ENCODE assay signal across 23 cellular contexts in genomic region chr10:122269097-122269687, GRCh38. TPM values are rescaled to one million over a fixed set of nuclear protein-coding genes. Genes with fewer than 3 reads are reported as not detected.
"Had no signal": no experiment of that assay in that cellular context is flagged by ENCODE, and none has a peak within 500 bp of the region (broad histone marks: within the 10 kb centered on the region; RNA-seq: fewer than 3 reads in every experiment).

No MANE protein-coding gene starts in this region.

- H3K36me3 ChIP-seq: cardiac muscle cell had no signal

- H3K4me3 Mint-ChIP-seq: activated naive CD4-positive, alpha-beta T cell treated with anti-CD3 and anti-CD28 coated beads, Interleukin-2, amount 50 U/mL, for 24 hours; memory B cell; T-cell; T-helper 2 cell treated with Interferon-gamma antibody and Interleukin-4, amounts not matched to agents 5 μg/mL and 100 μg/mL, for 36 hours had no signal

- H3K27ac Mint-ChIP-seq: activated naive CD4-positive, alpha-beta T cell treated with anti-CD3 and anti-CD28 coated beads, Interleukin-2, amount 50 U/mL, for 24 hours; memory B cell; T-cell; T-helper 2 cell treated with Interferon-gamma antibody and Interleukin-4, amounts not matched to agents 5 μg/mL and 100 μg/mL, for 36 hours had no signal

- ATAC-seq: body of pancreas, foreskin keratinocyte, left ventricle myocardium superior, mucosa of descending colon, T-cell had no signal

- DNase-seq: activated CD4-positive, alpha-beta T cell treated with anti-CD3 and anti-CD28 coated beads for 1 hour; activated CD4-positive, alpha-beta T cell treated with anti-CD3 and anti-CD28 coated beads, Interleukin-2, amount 50 U/mL, for 1 hour; activated gamma-delta T cell treated with Interleukin-2 at 50 U/mL for 16 hours; activated T-cell treated with anti-CD3 and anti-CD28 coated beads, Interleukin-2, amount 50 U/mL, for 1 hour; anterior cingulate cortex; body of pancreas; dermis blood vessel endothelial cell; effector CD8-positive, alpha-beta T cell; foreskin keratinocyte; hippocampal formation; left ventricle myocardium superior; mucosa of descending colon; occipital lobe; stimulated activated CD4-positive, alpha-beta T cell treated with anti-CD3 and anti-CD28 coated beads, Interleukin-4, amount 100 ng/mL, for 1 hour; stimulated activated naive CD4-positive, alpha-beta T cell; T-cell had no signal

- H3K4me1 Mint-ChIP-seq: activated naive CD4-positive, alpha-beta T cell treated with anti-CD3 and anti-CD28 coated beads, Interleukin-2, amount 50 U/mL, for 24 hours; memory B cell; T-cell had no signal

- H3K4me1 ChIP-seq: body of pancreas had no signal

- H3K27me3 ChIP-seq: body of pancreas, cardiac muscle cell, foreskin keratinocyte had no signal

- H3K36me3 Mint-ChIP-seq: activated naive CD4-positive, alpha-beta T cell treated with anti-CD3 and anti-CD28 coated beads, Interleukin-2, amount 50 U/mL, for 24 hours; memory B cell; T-cell had no signal

- FAIRE-seq: TTC549 had no signal

- H3K9me3 ChIP-seq: body of pancreas, mucosa of descending colon, thoracic aorta had no signal

- H3K27ac ChIP-seq: body of pancreas, cardiac muscle cell, foreskin keratinocyte, thoracic aorta had no signal

- H3K9me3 Mint-ChIP-seq: activated naive CD4-positive, alpha-beta T cell treated with anti-CD3 and anti-CD28 coated beads, Interleukin-2, amount 50 U/mL, for 24 hours; memory B cell; T-cell; T-helper 2 cell treated with Interferon-gamma antibody and Interleukin-4, amounts not matched to agents 5 μg/mL and 100 μg/mL, for 36 hours had no signal

- H3K4me3 ChIP-seq: body of pancreas, cardiac muscle cell, mucosa of descending colon, thoracic aorta had no signal

RNA-seq across cellular contexts. Expression of gene BTBD16, which starts 1.9 kb away (rescaled TPM):
- total RNA-seq: body of pancreas, dermis blood vessel endothelial cell, left ventricle myocardium superior, occipital lobe, T-cell, thoracic aorta had no signal
- polyA plus RNA-seq: neural cell had no signal
